26 cellular contexts compared by ENCODE assay signal in the genomic region with DNA sequence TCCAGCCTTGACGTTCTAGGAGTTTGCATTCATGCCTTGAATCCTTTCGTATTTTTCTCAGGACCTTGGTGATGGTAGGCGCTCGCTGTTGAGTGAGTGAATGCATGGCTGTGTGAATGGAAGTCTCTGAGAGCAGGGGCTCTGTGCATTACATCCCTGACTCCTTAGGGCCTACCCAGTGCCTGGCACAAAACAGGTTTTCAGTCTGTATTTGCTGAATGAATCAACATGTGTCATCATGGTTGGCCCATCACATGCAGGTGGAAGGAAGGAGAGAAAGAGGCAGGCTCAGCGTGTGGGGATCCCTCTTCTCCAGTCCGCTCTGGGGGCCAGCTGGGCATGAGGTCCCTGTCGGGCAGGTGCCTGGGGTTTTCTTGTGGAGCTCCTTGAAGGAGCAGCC. TPM values are rescaled to one million over a fixed set of nuclear protein-coding genes. Genes with fewer than 3 reads are reported as not detected.
"Had no signal": no experiment of that assay in that cellular context is flagged by ENCODE, and none has a peak within 500 bp of the region (broad histone marks: within the 10 kb centered on the region; RNA-seq: fewer than 3 reads in every experiment).

No MANE protein-coding gene starts in this region.

- DNase-seq: activated CD4-positive, alpha-beta memory T cell treated with anti-CD3 and anti-CD28 coated beads, Interleukin-2, amount 10 ng/mL, durations not matched to agents 7 days and 5 days; activated CD4-positive, alpha-beta T cell treated with anti-CD3 and anti-CD28 coated beads for 36 hours; activated CD4-positive, alpha-beta T cell treated with anti-CD3 and anti-CD28 coated beads, Interleukin-2, amount 50 U/mL, for 1 hour; activated gamma-delta T cell; activated naive CD4-positive, alpha-beta T cell treated with anti-CD3 and anti-CD28 coated beads, Interleukin-2, amount 50 U/mL, for 16 hours; activated naive CD8-positive, alpha-beta T cell treated with anti-CD3 and anti-CD28 coated beads, Interleukin-2, amount 10 ng/mL, durations not matched to agents 7 days and 5 days; activated T-cell treated with anti-CD3 and anti-CD28 coated beads for 4 hours; activated T-cell treated with anti-CD3 and anti-CD28 coated beads, Interleukin-2, amount 50 U/mL, for 48 hours; adrenal gland; anterior cingulate cortex; central memory CD4-positive, alpha-beta T cell; Karpas-422; NCI-H1930; NCI-H2171; NCI-H2227 treated with DMSO at 0.1 percent for 48 hours; NCI-H526; NCI-H82; SIG-M5; T-helper 1 cell had no signal

- H3K9me3 ChIP-seq: adrenal gland had no signal

- H3K27me3 Mint-ChIP-seq: activated CD4-positive, alpha-beta T cell treated with anti-CD3 and anti-CD28 coated beads for 36 hours; activated T-helper 17 cell treated with anti-CD3 and anti-CD28 coated beads, Interleukin-2, amount 50 U/mL, for 72 hours had no signal

- H3K4me3 ChIP-seq: adrenal gland, K562, SK-N-MC had no signal

- FAIRE-seq: K562, RCC 7860 had no signal

- H3K36me3 Mint-ChIP-seq: activated naive CD8-positive, alpha-beta T cell treated with anti-CD3 and anti-CD28 coated beads, Interleukin-2, amount 10 ng/mL, durations not matched to agents 7 days and 5 days had no signal

- H3K27ac ChIP-seq: SK-N-MC, VCaP had no signal

- H3K4me1 Mint-ChIP-seq: activated CD4-positive, alpha-beta T cell treated with anti-CD3 and anti-CD28 coated beads for 36 hours; activated naive CD8-positive, alpha-beta T cell treated with anti-CD3 and anti-CD28 coated beads, Interleukin-2, amount 10 ng/mL, durations not matched to agents 7 days and 5 days had no signal

- H3K4me3 Mint-ChIP-seq: activated CD4-positive, alpha-beta memory T cell treated with anti-CD3 and anti-CD28 coated beads, Interleukin-2, amount 10 ng/mL, durations not matched to agents 7 days and 5 days; activated CD4-positive, alpha-beta T cell treated with anti-CD3 and anti-CD28 coated beads for 36 hours; activated naive CD8-positive, alpha-beta T cell treated with anti-CD3 and anti-CD28 coated beads, Interleukin-2, amount 10 ng/mL, durations not matched to agents 7 days and 5 days; activated T-helper 17 cell treated with anti-CD3 and anti-CD28 coated beads, Interleukin-2, amount 50 U/mL, for 72 hours had no signal

- H3K9me3 Mint-ChIP-seq: activated CD4-positive, alpha-beta memory T cell treated with anti-CD3 and anti-CD28 coated beads, Interleukin-2, amount 10 ng/mL, durations not matched to agents 7 days and 5 days; activated naive CD8-positive, alpha-beta T cell treated with anti-CD3 and anti-CD28 coated beads, Interleukin-2, amount 10 ng/mL, durations not matched to agents 7 days and 5 days; activated T-helper 17 cell treated with anti-CD3 and anti-CD28 coated beads, Interleukin-2, amount 50 U/mL, for 72 hours had no signal

- ATAC-seq: activated CD4-positive, alpha-beta T cell treated with anti-CD3 and anti-CD28 coated beads for 36 hours; activated T-helper 17 cell treated with anti-CD3 and anti-CD28 coated beads, Interleukin-2, amount 50 U/mL, for 72 hours; K562 had no signal

- H3K27ac Mint-ChIP-seq: activated CD4-positive, alpha-beta memory T cell treated with anti-CD3 and anti-CD28 coated beads, Interleukin-2, amount 10 ng/mL, durations not matched to agents 7 days and 5 days; activated CD4-positive, alpha-beta T cell treated with anti-CD3 and anti-CD28 coated beads for 36 hours; activated naive CD8-positive, alpha-beta T cell treated with anti-CD3 and anti-CD28 coated beads, Interleukin-2, amount 10 ng/mL, durations not matched to agents 7 days and 5 days; activated T-helper 17 cell treated with anti-CD3 and anti-CD28 coated beads, Interleukin-2, amount 50 U/mL, for 72 hours had no signal

RNA-seq across cellular contexts. Expression of a gene that starts 55.5 kb away (rescaled TPM):
- total RNA-seq: activated CD4-positive, alpha-beta T cell treated with anti-CD3 and anti-CD28 coated beads for 36 hours; activated CD8-positive, alpha-beta memory T cell treated with anti-CD3 and anti-CD28 coated beads for 36 hours; K562; NCI-H460 had no signal
- polyA plus RNA-seq: K562 had no signal
